ENCODE assay signal across 21 cellular contexts in genomic region chr4:101237773-101238172, GRCh38.
DNase-seq lines count a peak whose midpoint lies in the region; ATAC-seq, FAIRE-seq and TF ChIP-seq lines count a peak whose summit lies in the region.
"Had no signal": no experiment of that assay in that cellular context is flagged by ENCODE, and none has a peak within 500 bp of the region (broad histone marks: within the 10 kb centered on the region; RNA-seq: fewer than 3 reads in every experiment).

No MANE protein-coding gene starts in this region.

- intact Hi-C loops in left colon (cut with DNase I, micrococcal nuclease): no loop called here

- TF ChIP-seq CTCF in C4-2B (conservative IDR thresholded peaks at IDR 0.05): no peak
- no peak for TF ChIP-seq CTCF in LNCaP clone FGC (IDR thresholded peaks at IDR 0.05; ENCODE audit: control insufficient read depth, extremely low read depth, insufficient read depth)

- H3K4me3 ChIP-seq in LNCaP clone FGC (ENCODE audit: low read depth, low read length): peak overlapping the region; percentile 28
- H3K4me3 ChIP-seq: SJSA1 had no signal

- DNase-seq in LNCaP clone FGC (ENCODE audit: low read depth): no peak
- no peak for DNase-seq in left colon
- DNase-seq in urothelium cell line (ENCODE audit: low spot score): no peak
- DNase-seq in activated gamma-delta T cell (lab: John Stamatoyannopoulos, UW): no peak
- DNase-seq in NCI-H82 treated with DMSO at 0.1 percent for 48 hours (lab: John Stamatoyannopoulos, UW; ENCODE audit: unreplicated experiment): no peak
- DNase-seq: AML-193; C1 segment of cervical spinal cord; CD8-positive, alpha-beta memory T cell; GDM1; KG1; NCI-H1105; NCI-H146; NCI-H2029 treated with DMSO at 0.1 percent for 48 hours; NCI-H226; NCI-H510A treated with DMSO at 0.1 percent for 48 hours had no signal

- ATAC-seq in left colon (peak; percentile 70), GM21576 (IDR thresholded peaks at IDR 0.05; ENCODE audit: unreplicated experiment) (no peak)
- ATAC-seq: Right ventricle myocardium inferior had no signal

- H3K27ac ChIP-seq in C4-2B: peak overlapping the region; percentile 86; the same call in 1 of the 2 replicates
- H3K27ac ChIP-seq: HL-60, SJSA1 had no signal

- FAIRE-seq in urothelium cell line (lab: Jason Lieb, UNC): peak; percentile 9
- FAIRE-seq: GM18507 had no signal
